11 cellular contexts compared by ENCODE assay signal in the genomic region with DNA sequence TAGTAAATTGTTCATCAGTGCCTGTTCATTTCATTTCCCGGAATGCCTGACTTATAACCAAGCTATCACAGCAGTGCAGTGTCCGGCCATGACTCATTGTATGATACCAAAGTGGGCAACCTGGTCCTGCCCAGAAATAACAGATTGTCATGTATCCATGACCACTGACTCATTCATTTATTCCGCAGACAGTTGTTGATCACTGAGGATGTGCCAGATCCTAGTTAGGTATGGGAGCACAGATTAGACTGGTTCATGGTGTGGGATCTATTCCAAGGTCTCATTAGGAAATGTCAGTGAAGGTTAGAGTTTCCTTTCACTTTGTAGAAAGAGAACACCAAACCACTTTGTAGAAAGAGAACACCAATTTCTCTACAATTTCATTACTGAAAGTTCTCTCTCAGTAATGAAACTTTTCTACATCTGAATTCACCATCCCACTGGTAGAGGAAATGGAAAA. TPM values are rescaled to one million over a fixed set of nuclear protein-coding genes. Genes with fewer than 3 reads are reported as not detected.
A peak's percentile ranks its signal among the peaks of the same experiment; 100 is the strongest.
DNase-seq lines count a peak whose midpoint lies in the region; ATAC-seq and TF ChIP-seq lines count a peak whose summit lies in the region.
"Had no signal": no experiment of that assay in that cellular context is flagged by ENCODE, and none has a peak within 500 bp of the region (broad histone marks: within the 10 kb centered on the region; RNA-seq: fewer than 3 reads in every experiment).

No MANE protein-coding gene starts in this region.

- no peak for DNase-seq in activated naive CD4-positive, alpha-beta T cell treated with anti-CD3 and anti-CD28 coated beads, Interleukin-2, amount 50 U/mL, for 72 hours (ENCODE audit: low spot score in 2 of 2)
- no peak for DNase-seq in activated naive CD4-positive, alpha-beta T cell (lab: John Stamatoyannopoulos, UW)
- no peak for DNase-seq in activated T-helper 1 cell treated with anti-CD3 and anti-CD28 coated beads, Interleukin-12 subunit alpha, Interleukin-12 subunit beta, Interleukin-2, Interleukin-4 antibody, amounts not matched to agents 30 ng/mL and 10 ng/mL and 1 ng/mL, durations not matched to agents 14 hours and 24 hours and 36 hours (ENCODE audit: low spot score)
- DNase-seq in Right ventricle myocardium superior (no peak), thoracic aorta (ENCODE audit: low spot score) (peak; percentile 22), HUDEP-2 (lab: John Stamatoyannopoulos, UW; ENCODE audit: unreplicated experiment in 76 of 76) (no peak), T-helper 9 cell (no peak)
- DNase-seq: NCI-H524, pancreas had no signal

- no peak overlapping the region for H3K4me3 Mint-ChIP-seq in activated T-helper 1 cell treated with anti-CD3 and anti-CD28 coated beads, Interleukin-12 subunit alpha, Interleukin-12 subunit beta, Interleukin-2, Interleukin-4 antibody, amounts not matched to agents 30 ng/mL and 10 ng/mL and 1 ng/mL, durations not matched to agents 14 hours and 24 hours and 36 hours

- H3K27ac ChIP-seq in thoracic aorta = peak overlapping the region; percentile 6 to 19
- H3K27ac ChIP-seq: BLaER1 treated with 17β-estradiol and CSF1 and Interleukin-3, amounts not matched to agents 10 nM and 100 nM; pancreas had no signal

- no peaks in the 10 kb centered on the region for H3K27me3 Mint-ChIP-seq in activated T-helper 1 cell treated with anti-CD3 and anti-CD28 coated beads, Interleukin-12 subunit alpha, Interleukin-12 subunit beta, Interleukin-2, Interleukin-4 antibody, amounts not matched to agents 30 ng/mL and 10 ng/mL and 1 ng/mL, durations not matched to agents 14 hours and 24 hours and 36 hours (ENCODE audit: insufficient read depth)

- intact Hi-C loops in activated T-helper 1 cell treated with anti-CD3 and anti-CD28 coated beads, Interleukin-12 subunit alpha, Interleukin-12 subunit beta, Interleukin-2, Interleukin-4 antibody, amounts not matched to agents 30 ng/mL and 10 ng/mL and 1 ng/mL, durations not matched to agents 14 hours and 24 hours and 36 hours (cut with micrococcal nuclease) = no loop called here
- intact Hi-C loops in Right ventricle myocardium superior (cut with DNase I) = no loop called here

- peaks cover 42% of the 10 kb centered on the region for H3K4me1 Mint-ChIP-seq in activated T-helper 1 cell treated with anti-CD3 and anti-CD28 coated beads, Interleukin-12 subunit alpha, Interleukin-12 subunit beta, Interleukin-2, Interleukin-4 antibody, amounts not matched to agents 30 ng/mL and 10 ng/mL and 1 ng/mL, durations not matched to agents 14 hours and 24 hours and 36 hours (ENCODE audit: low read depth)

- H3K9me3 Mint-ChIP-seq in activated naive CD4-positive, alpha-beta T cell treated with anti-CD3 and anti-CD28 coated beads, Interleukin-2, amount 50 U/mL, for 72 hours = no peaks in the 10 kb centered on the region
- H3K9me3 Mint-ChIP-seq in activated T-helper 1 cell treated with anti-CD3 and anti-CD28 coated beads, Interleukin-12 subunit alpha, Interleukin-12 subunit beta, Interleukin-2, Interleukin-4 antibody, amounts not matched to agents 30 ng/mL and 10 ng/mL and 1 ng/mL, durations not matched to agents 14 hours and 24 hours and 36 hours = no peaks in the 10 kb centered on the region

- H3K4me1 ChIP-seq in thoracic aorta (ENCODE audit: control insufficient read depth in 1 of 2, low read depth in 2 of 2) = peaks cover 24 to 46% of the 10 kb centered on the region in 2 donors

- no peaks in the 10 kb centered on the region for H3K36me3 ChIP-seq in thoracic aorta
- H3K36me3 ChIP-seq: pancreas had no signal

- H3K9me3 ChIP-seq in thoracic aorta = no peaks in the 10 kb centered on the region
- H3K9me3 ChIP-seq: pancreas had no signal

- peaks cover 5 to 6% of the 10 kb centered on the region in 2 donors for H3K36me3 Mint-ChIP-seq in activated naive CD4-positive, alpha-beta T cell treated with anti-CD3 and anti-CD28 coated beads, Interleukin-2, amount 50 U/mL, for 72 hours
- H3K36me3 Mint-ChIP-seq in activated T-helper 1 cell treated with anti-CD3 and anti-CD28 coated beads, Interleukin-12 subunit alpha, Interleukin-12 subunit beta, Interleukin-2, Interleukin-4 antibody, amounts not matched to agents 30 ng/mL and 10 ng/mL and 1 ng/mL, durations not matched to agents 14 hours and 24 hours and 36 hours (ENCODE audit: low read depth) = peaks cover 17% of the 10 kb centered on the region

- H3K27ac Mint-ChIP-seq in activated naive CD4-positive, alpha-beta T cell treated with anti-CD3 and anti-CD28 coated beads, Interleukin-2, amount 50 U/mL, for 72 hours = peak overlapping the region in 1 of 2 donors; percentile 50
- H3K27ac Mint-ChIP-seq in activated T-helper 1 cell treated with anti-CD3 and anti-CD28 coated beads, Interleukin-12 subunit alpha, Interleukin-12 subunit beta, Interleukin-2, Interleukin-4 antibody, amounts not matched to agents 30 ng/mL and 10 ng/mL and 1 ng/mL, durations not matched to agents 14 hours and 24 hours and 36 hours = peak overlapping the region; percentile 67

- H3K4me3 ChIP-seq in thoracic aorta = peak overlapping the region; percentile 52
- H3K4me3 ChIP-seq: BLaER1 treated with 17β-estradiol and CSF1 and Interleukin-3, amounts not matched to agents 10 nM and 100 nM; pancreas had no signal

- peak; percentile 55 to 83 for ATAC-seq in activated naive CD4-positive, alpha-beta T cell treated with anti-CD3 and anti-CD28 coated beads, Interleukin-2, amount 50 U/mL, for 72 hours
- peak; percentile 70 for ATAC-seq in Right ventricle myocardium superior (ENCODE audit: poor library complexity)
- ATAC-seq in thoracic aorta (ENCODE audit: insufficient number of reproducible peaks, low FRiP score, low read depth) = no peak
- ATAC-seq in GM18520 (IDR thresholded peaks at IDR 0.05; ENCODE audit: unreplicated experiment) = no peak

- H3K27me3 ChIP-seq in thoracic aorta (replicated peaks; ENCODE audit: insufficient read depth) = no peaks in the 10 kb centered on the region
- H3K27me3 ChIP-seq: BLaER1 treated with 17β-estradiol and CSF1 and Interleukin-3, amounts not matched to agents 10 nM and 100 nM; pancreas had no signal

- TF ChIP-seq CTCF in thoracic aorta (IDR thresholded peaks at IDR 0.05) = no peak

RNA-seq across cellular contexts. Expression of gene NREP, which starts 8.7 kb away (rescaled TPM):
- total RNA-seq in activated naive CD4-positive, alpha-beta T cell treated with anti-CD3 and anti-CD28 coated beads, Interleukin-2, amount 50 U/mL, for 72 hours = 10 to 100 TPM in 1 of 2 donors, 1 to 10 TPM in 1; 7.7 to 28.7 TPM
- total RNA-seq in activated T-helper 1 cell treated with anti-CD3 and anti-CD28 coated beads, Interleukin-12 subunit alpha, Interleukin-12 subunit beta, Interleukin-2, Interleukin-4 antibody, amounts not matched to agents 30 ng/mL and 10 ng/mL and 1 ng/mL, durations not matched to agents 14 hours and 24 hours and 36 hours = 17.6 and 20.7 TPM in 2 replicates
- total RNA-seq in Right ventricle myocardium superior (21.6 TPM), thoracic aorta (10 to 100 TPM; 15.3 to 18.0 TPM)

Comparison
In these comparisons a context has a peak if more than half of its experiments do, and no peak if none do; other contexts are left out.
1. ATAC-seq: peak in activated naive CD4-positive, alpha-beta T cell treated with anti-CD3 and anti-CD28 coated beads, Interleukin-2, amount 50 U/mL, for 72 hours (2 of 2) and Right ventricle myocardium superior (single experiment); none in thoracic aorta (single experiment) and GM18520 (single experiment).